ENCODE assay signal across 29 cellular contexts in genomic region chr3:66164155-66164554, GRCh38.
"Had no signal": no experiment of that assay in that cellular context is flagged by ENCODE, and none has a peak within 500 bp of the region (broad histone marks: within the 10 kb centered on the region; RNA-seq: fewer than 3 reads in every experiment).

No MANE protein-coding gene starts in this region.

- H3K36me3 ChIP-seq: stomach, suprapubic skin, thoracic aorta, thyroid gland, tibial artery, tibial nerve, transverse colon, upper lobe of left lung, upper lobe of right lung, uterus, vagina had no signal

- H3K4me3 ChIP-seq: stomach, suprapubic skin, testis, thoracic aorta, thyroid gland, tibial artery, tibial nerve, transverse colon, upper lobe of left lung, upper lobe of right lung, uterus, vagina had no signal

- H3K36me3 Mint-ChIP-seq: stimulated activated effector memory CD8-positive, alpha-beta T cell treated with anti-CD3 and anti-CD28 coated beads, Interleukin-12 subunit alpha, Interleukin-12 subunit beta, amount 100 ng/mL, for 72 hours; stimulated activated memory B cell treated with anti-CD40 and anti-IgM and Interleukin-4, amounts not matched to agents 10 μg/mL and 1 μg/mL and 100 μg/mL, for 72 hours; stimulated activated naive B cell treated with anti-CD40 and anti-IgM and Interleukin-4, amounts not matched to agents 10 μg/mL and 1 μg/mL and 100 μg/mL, for 72 hours; type B pancreatic cell had no signal

- H3K27me3 Mint-ChIP-seq: stimulated activated memory B cell treated with anti-CD40 and anti-IgM and Interleukin-4, amounts not matched to agents 10 μg/mL and 1 μg/mL and 100 μg/mL, for 72 hours; stimulated activated naive CD8-positive, alpha-beta T cell treated with anti-CD3 and anti-CD28 coated beads, Interleukin-15, amount 100 ng/mL, for 72 hours had no signal

- H3K9me3 ChIP-seq: stomach, suprapubic skin, testis, thoracic aorta, thyroid gland, tibial artery, tibial nerve, transverse colon, upper lobe of left lung, upper lobe of right lung, uterus, vagina had no signal

- H3K27ac Mint-ChIP-seq: stimulated activated effector memory CD8-positive, alpha-beta T cell treated with anti-CD3 and anti-CD28 coated beads, Interleukin-12 subunit alpha, Interleukin-12 subunit beta, amount 100 ng/mL, for 72 hours; stimulated activated memory B cell treated with anti-CD40 and anti-IgM and Interleukin-4, amounts not matched to agents 10 μg/mL and 1 μg/mL and 100 μg/mL, for 72 hours; stimulated activated naive B cell treated with anti-CD40 and anti-IgM and Interleukin-4, amounts not matched to agents 10 μg/mL and 1 μg/mL and 100 μg/mL, for 72 hours; stimulated activated naive CD8-positive, alpha-beta T cell treated with anti-CD3 and anti-CD28 coated beads, Interleukin-15, amount 100 ng/mL, for 72 hours; stimulated activated naive CD8-positive, alpha-beta T cell treated with anti-CD3 and anti-CD28 coated beads, Interleukin-15, Interleukin-2, amounts not matched to agents 100 ng/mL and 50 ng/mL, for 24 hours; type B pancreatic cell had no signal

- H3K27ac ChIP-seq: stomach, suprapubic skin, testis, thoracic aorta, thyroid gland, tibial artery, tibial nerve, transverse colon, upper lobe of left lung, upper lobe of right lung, uterus, vagina had no signal

- H3K4me1 Mint-ChIP-seq: stimulated activated effector memory CD8-positive, alpha-beta T cell treated with anti-CD3 and anti-CD28 coated beads, Interleukin-12 subunit alpha, Interleukin-12 subunit beta, amount 100 ng/mL, for 72 hours; stimulated activated memory B cell treated with anti-CD40 and anti-IgM and Interleukin-4, amounts not matched to agents 10 μg/mL and 1 μg/mL and 100 μg/mL, for 72 hours; stimulated activated naive B cell treated with anti-CD40 and anti-IgM and Interleukin-4, amounts not matched to agents 10 μg/mL and 1 μg/mL and 100 μg/mL, for 72 hours; stimulated activated naive CD8-positive, alpha-beta T cell treated with anti-CD3 and anti-CD28 coated beads, Interleukin-15, amount 100 ng/mL, for 72 hours had no signal

- H3K4me1 ChIP-seq: suprapubic skin, testis, thyroid gland, tibial artery, tibial nerve, transverse colon, upper lobe of left lung, upper lobe of right lung, uterus, vagina had no signal

- H3K9me3 Mint-ChIP-seq: type B pancreatic cell had no signal

- DNase-seq: stimulated activated CD4-positive, alpha-beta T cell treated with anti-CD3 and anti-CD28 coated beads, Interleukin-2, amount 100 ng/mL, for 48 hours; stimulated activated CD4-positive, alpha-beta T cell treated with anti-CD3 and anti-CD28 coated beads, Interleukin-4, amount 100 ng/mL, for 1 hour; stimulated activated CD4-positive, alpha-beta T cell treated with anti-CD3 and anti-CD28 coated beads, Interleukin-4, amount 100 ng/mL, for 24 hours; stimulated activated CD4-positive, alpha-beta T cell treated with anti-CD3 and anti-CD28 coated beads, Interleukin-4, amount 100 ng/mL, for 4 hours; stimulated activated CD8-positive, alpha-beta memory T cell treated with anti-CD3 and anti-CD28 coated beads, Interleukin-4, amount 100 ng/mL, for 48 hours; stimulated activated naive B cell treated with anti-CD40 and anti-IgM and Interleukin-4, amounts not matched to agents 10 μg/mL and 1 μg/mL and 100 μg/mL, for 72 hours; stimulated activated naive CD4-positive, alpha-beta T cell; stimulated activated naive CD4-positive, alpha-beta T cell treated with Interleukin-2 at 50 U/mL for 16 hours; stimulated activated naive CD8-positive, alpha-beta T cell treated with anti-CD3 and anti-CD28 coated beads, Interleukin-15, amount 100 ng/mL, for 72 hours; stimulated activated naive CD8-positive, alpha-beta T cell treated with anti-CD3 and anti-CD28 coated beads, Interleukin-15, Interleukin-2, amounts not matched to agents 100 U/mL and 50 U/mL, for 24 hours; stomach; substantia nigra; testis; thyroid gland; tibial artery; transverse colon; trophoblast cell; upper lobe of left lung; upper lobe of right lung; uterus had no signal

- H3K4me3 Mint-ChIP-seq: stimulated activated effector memory CD8-positive, alpha-beta T cell treated with anti-CD3 and anti-CD28 coated beads, Interleukin-12 subunit alpha, Interleukin-12 subunit beta, amount 100 ng/mL, for 72 hours; stimulated activated memory B cell treated with anti-CD40 and anti-IgM and Interleukin-4, amounts not matched to agents 10 μg/mL and 1 μg/mL and 100 μg/mL, for 72 hours; stimulated activated naive B cell treated with anti-CD40 and anti-IgM and Interleukin-4, amounts not matched to agents 10 μg/mL and 1 μg/mL and 100 μg/mL, for 72 hours; stimulated activated naive CD8-positive, alpha-beta T cell treated with anti-CD3 and anti-CD28 coated beads, Interleukin-15, amount 100 ng/mL, for 72 hours; stimulated activated naive CD8-positive, alpha-beta T cell treated with anti-CD3 and anti-CD28 coated beads, Interleukin-15, Interleukin-2, amounts not matched to agents 100 ng/mL and 50 ng/mL, for 24 hours; type B pancreatic cell had no signal

- FAIRE-seq: urothelium cell line had no signal

- ATAC-seq: stimulated activated effector memory CD8-positive, alpha-beta T cell treated with anti-CD3 and anti-CD28 coated beads, Interleukin-12 subunit alpha, Interleukin-12 subunit beta, amount 100 ng/mL, for 72 hours; stimulated activated memory B cell treated with anti-CD40 and anti-IgM and Interleukin-4, amounts not matched to agents 10 μg/mL and 1 μg/mL and 100 μg/mL, for 72 hours; stimulated activated naive B cell treated with anti-CD40 and anti-IgM and Interleukin-4, amounts not matched to agents 10 μg/mL and 1 μg/mL and 100 μg/mL, for 72 hours; stimulated activated naive CD8-positive, alpha-beta T cell treated with anti-CD3 and anti-CD28 coated beads, Interleukin-15, amount 100 ng/mL, for 72 hours; stimulated activated naive CD8-positive, alpha-beta T cell treated with anti-CD3 and anti-CD28 coated beads, Interleukin-15, Interleukin-2, amounts not matched to agents 100 U/mL and 50 U/mL, for 24 hours; upper lobe of right lung had no signal

- H3K27me3 ChIP-seq: stomach, suprapubic skin, testis, thyroid gland, tibial artery, tibial nerve, transverse colon, upper lobe of left lung, upper lobe of right lung, uterus, vagina had no signal
